ENCODE assay signal across 1 cellular context in the genomic region with DNA sequence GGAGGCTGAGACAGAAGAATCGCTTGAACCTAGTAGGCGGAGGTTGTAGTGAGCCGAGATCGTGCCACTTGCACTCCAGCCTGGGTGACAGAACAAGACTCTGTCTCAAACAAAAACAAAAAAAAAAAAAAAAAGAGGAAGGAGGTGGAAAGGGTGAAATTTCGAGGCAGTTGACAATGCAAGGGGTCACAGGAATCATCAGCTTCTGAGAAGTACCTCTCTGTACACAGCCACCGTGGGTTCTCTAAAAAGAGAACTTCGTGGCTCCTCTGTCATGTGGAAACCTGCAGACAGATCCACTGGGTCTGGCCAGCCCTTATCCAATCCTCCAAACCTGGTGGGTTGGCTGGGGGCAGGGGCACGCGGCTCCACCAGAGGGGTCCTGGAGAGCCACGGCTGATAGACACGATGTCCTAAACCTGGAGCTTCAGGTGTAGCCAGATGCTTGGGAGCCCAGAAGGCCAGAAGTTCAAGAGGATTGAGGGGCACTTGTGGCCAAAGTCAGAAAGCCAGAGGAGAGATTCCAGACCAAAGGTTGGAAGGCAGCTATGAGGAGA.
TF ChIP-seq lines count a peak whose summit lies in the region.

No MANE protein-coding gene starts in this region.

TF ChIP-seq in GM23338, 12 proteins besides CTCF, POLR2A, EP300 and RAD21 (continued from another document):
- TF ChIP-seq, protein P1, sequence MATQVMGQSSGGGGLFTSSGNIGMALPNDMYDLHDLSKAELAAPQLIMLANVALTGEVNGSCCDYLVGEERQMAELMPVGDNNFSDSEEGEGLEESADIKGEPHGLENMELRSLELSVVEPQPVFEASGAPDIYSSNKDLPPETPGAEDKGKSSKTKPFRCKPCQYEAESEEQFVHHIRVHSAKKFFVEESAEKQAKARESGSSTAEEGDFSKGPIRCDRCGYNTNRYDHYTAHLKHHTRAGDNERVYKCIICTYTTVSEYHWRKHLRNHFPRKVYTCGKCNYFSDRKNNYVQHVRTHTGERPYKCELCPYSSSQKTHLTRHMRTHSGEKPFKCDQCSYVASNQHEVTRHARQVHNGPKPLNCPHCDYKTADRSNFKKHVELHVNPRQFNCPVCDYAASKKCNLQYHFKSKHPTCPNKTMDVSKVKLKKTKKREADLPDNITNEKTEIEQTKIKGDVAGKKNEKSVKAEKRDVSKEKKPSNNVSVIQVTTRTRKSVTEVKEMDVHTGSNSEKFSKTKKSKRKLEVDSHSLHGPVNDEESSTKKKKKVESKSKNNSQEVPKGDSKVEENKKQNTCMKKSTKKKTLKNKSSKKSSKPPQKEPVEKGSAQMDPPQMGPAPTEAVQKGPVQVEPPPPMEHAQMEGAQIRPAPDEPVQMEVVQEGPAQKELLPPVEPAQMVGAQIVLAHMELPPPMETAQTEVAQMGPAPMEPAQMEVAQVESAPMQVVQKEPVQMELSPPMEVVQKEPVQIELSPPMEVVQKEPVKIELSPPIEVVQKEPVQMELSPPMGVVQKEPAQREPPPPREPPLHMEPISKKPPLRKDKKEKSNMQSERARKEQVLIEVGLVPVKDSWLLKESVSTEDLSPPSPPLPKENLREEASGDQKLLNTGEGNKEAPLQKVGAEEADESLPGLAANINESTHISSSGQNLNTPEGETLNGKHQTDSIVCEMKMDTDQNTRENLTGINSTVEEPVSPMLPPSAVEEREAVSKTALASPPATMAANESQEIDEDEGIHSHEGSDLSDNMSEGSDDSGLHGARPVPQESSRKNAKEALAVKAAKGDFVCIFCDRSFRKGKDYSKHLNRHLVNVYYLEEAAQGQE (IDR thresholded peaks at IDR 0.05; ENCODE audit: unreplicated experiment): no peak
- no peak for TF ChIP-seq EZH2 (IDR thresholded peaks at IDR 0.05; ENCODE audit: low read depth, unreplicated experiment)
- TF ChIP-seq, protein P2, sequence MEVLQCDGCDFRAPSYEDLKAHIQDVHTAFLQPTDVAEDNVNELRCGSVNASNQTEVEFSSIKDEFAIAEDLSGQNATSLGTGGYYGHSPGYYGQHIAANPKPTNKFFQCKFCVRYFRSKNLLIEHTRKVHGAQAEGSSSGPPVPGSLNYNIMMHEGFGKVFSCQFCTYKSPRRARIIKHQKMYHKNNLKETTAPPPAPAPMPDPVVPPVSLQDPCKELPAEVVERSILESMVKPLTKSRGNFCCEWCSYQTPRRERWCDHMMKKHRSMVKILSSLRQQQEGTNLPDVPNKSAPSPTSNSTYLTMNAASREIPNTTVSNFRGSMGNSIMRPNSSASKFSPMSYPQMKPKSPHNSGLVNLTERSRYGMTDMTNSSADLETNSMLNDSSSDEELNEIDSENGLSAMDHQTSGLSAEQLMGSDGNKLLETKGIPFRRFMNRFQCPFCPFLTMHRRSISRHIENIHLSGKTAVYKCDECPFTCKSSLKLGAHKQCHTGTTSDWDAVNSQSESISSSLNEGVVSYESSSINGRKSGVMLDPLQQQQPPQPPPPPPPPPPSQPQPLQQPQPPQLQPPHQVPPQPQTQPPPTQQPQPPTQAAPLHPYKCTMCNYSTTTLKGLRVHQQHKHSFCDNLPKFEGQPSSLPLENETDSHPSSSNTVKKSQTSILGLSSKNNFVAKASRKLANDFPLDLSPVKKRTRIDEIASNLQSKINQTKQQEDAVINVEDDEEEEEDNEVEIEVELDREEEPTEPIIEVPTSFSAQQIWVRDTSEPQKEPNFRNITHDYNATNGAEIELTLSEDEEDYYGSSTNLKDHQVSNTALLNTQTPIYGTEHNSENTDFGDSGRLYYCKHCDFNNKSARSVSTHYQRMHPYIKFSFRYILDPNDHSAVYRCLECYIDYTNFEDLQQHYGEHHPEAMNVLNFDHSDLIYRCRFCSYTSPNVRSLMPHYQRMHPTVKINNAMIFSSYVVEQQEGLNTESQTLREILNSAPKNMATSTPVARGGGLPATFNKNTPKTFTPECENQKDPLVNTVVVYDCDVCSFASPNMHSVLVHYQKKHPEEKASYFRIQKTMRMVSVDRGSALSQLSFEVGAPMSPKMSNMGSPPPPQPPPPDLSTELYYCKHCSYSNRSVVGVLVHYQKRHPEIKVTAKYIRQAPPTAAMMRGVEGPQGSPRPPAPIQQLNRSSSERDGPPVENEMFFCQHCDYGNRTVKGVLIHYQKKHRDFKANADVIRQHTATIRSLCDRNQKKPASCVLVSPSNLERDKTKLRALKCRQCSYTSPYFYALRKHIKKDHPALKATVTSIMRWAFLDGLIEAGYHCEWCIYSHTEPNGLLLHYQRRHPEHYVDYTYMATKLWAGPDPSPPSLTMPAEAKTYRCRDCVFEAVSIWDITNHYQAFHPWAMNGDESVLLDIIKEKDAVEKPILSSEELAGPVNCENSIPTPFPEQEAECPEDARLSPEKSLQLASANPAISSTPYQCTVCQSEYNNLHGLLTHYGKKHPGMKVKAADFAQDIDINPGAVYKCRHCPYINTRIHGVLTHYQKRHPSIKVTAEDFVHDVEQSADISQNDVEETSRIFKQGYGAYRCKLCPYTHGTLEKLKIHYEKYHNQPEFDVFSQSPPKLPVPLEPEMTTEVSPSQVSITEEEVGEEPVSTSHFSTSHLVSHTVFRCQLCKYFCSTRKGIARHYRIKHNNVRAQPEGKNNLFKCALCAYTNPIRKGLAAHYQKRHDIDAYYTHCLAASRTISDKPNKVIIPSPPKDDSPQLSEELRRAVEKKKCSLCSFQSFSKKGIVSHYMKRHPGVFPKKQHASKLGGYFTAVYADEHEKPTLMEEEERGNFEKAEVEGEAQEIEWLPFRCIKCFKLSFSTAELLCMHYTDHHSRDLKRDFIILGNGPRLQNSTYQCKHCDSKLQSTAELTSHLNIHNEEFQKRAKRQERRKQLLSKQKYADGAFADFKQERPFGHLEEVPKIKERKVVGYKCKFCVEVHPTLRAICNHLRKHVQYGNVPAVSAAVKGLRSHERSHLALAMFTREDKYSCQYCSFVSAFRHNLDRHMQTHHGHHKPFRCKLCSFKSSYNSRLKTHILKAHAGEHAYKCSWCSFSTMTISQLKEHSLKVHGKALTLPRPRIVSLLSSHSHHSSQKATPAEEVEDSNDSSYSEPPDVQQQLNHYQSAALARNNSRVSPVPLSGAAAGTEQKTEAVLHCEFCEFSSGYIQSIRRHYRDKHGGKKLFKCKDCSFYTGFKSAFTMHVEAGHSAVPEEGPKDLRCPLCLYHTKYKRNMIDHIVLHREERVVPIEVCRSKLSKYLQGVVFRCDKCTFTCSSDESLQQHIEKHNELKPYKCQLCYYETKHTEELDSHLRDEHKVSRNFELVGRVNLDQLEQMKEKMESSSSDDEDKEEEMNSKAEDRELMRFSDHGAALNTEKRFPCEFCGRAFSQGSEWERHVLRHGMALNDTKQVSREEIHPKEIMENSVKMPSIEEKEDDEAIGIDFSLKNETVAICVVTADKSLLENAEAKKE (CRISPR knock-in tag; IDR thresholded peaks at IDR 0.05): no peak
- TF ChIP-seq EZH2phosphoT487 (IDR thresholded peaks at IDR 0.05; ENCODE audit: unreplicated experiment): no peak
- TF ChIP-seq ZNF331 (CRISPR knock-in tag; IDR thresholded peaks at IDR 0.05; ENCODE audit: low read depth): no peak
- no peak for TF ChIP-seq CREB1 (CRISPR knock-in tag; IDR thresholded peaks at IDR 0.05; ENCODE audit: low read depth)
- no peak for TF ChIP-seq NANOG (IDR thresholded peaks at IDR 0.05; ENCODE audit: borderline replicate concordance)
- TF ChIP-seq POLR2AphosphoS5 (IDR thresholded peaks at IDR 0.05; ENCODE audit: low read depth): no peak
- TF ChIP-seq, protein P3, sequence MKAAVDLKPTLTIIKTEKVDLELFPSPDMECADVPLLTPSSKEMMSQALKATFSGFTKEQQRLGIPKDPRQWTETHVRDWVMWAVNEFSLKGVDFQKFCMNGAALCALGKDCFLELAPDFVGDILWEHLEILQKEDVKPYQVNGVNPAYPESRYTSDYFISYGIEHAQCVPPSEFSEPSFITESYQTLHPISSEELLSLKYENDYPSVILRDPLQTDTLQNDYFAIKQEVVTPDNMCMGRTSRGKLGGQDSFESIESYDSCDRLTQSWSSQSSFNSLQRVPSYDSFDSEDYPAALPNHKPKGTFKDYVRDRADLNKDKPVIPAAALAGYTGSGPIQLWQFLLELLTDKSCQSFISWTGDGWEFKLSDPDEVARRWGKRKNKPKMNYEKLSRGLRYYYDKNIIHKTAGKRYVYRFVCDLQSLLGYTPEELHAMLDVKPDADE (IDR thresholded peaks at IDR 0.05): no peak
TF ChIP-seq in GM23338: peak in this region for 0.
